Comparison of ENCODE assay signal across 8 cellular contexts in the genomic region with DNA sequence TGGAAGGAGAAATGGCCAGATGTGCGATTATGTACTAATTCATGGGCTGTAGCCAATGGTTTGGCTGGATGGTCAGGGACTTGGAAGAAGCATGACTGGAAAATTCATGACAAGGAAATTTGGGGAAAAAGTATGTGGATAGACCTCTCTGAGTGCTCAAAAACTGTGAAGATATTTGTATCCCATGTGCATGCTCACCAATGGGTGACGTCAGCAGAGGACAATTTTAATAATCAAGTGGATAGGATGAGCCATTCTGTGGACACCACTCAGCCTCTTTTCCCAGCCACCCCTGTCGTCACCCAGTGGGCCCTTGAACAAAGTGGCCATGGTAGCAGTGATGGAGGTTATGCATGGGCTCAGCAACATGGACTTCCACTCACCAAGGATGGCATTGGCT.
"Had no signal": no experiment of that assay in that cellular context is flagged by ENCODE, and none has a peak within 500 bp of the region (broad histone marks: within the 10 kb centered on the region; RNA-seq: fewer than 3 reads in every experiment).

No MANE protein-coding gene starts in this region.

- DNase-seq: GDM1, GF-D8 had no signal

- FAIRE-seq: G401.6, GM12891, GM12892, GM18507, GM19239 had no signal

- H3K4me3 ChIP-seq: GM12878 had no signal

- ATAC-seq: GM12878 had no signal
